ENCODE assay signal across 9 cellular contexts in the genomic region with DNA sequence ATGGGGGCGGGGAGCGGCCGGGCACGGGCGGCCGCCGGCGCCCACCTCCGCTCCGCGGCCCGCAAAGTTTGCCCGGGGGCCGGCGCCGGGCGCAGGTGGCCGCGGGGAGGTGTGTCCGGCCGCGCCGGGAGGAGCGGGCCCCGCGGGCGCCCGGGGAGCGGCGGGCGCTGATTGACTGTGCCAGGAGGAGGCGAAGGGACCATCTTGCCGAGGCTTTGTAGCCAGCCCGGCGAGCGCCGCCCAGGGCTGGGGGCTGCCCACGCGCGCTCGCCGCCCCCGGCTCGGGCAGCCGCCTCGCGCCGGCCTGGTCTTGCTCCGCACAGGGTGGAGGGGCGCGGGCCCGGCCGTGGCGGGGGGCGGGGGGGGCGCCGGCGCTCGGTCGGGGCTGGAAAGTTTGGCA. TPM values are rescaled to one million over a fixed set of nuclear protein-coding genes. Genes with fewer than 3 reads are reported as not detected.
DNase-seq lines count a peak whose midpoint lies in the region; ATAC-seq and TF ChIP-seq lines count a peak whose summit lies in the region.
"Had no signal": no experiment of that assay in that cellular context is flagged by ENCODE, and none has a peak within 500 bp of the region (broad histone marks: within the 10 kb centered on the region; RNA-seq: fewer than 3 reads in every experiment).

No MANE protein-coding gene starts in this region.

- H3K4me3 ChIP-seq in choroid plexus epithelial cell (ENCODE audit: low read depth, low read length), result peak overlapping the region; percentile 57

- DNase-seq in ACHN, result peak; percentile 9
- peak; percentile 56 for DNase-seq in GM20000 (ENCODE audit: low spot score)
- no peak for DNase-seq in choroid plexus epithelial cell (ENCODE audit: low read depth)
- peak; percentile 29 for DNase-seq in myocyte (ENCODE audit: low read depth)
- DNase-seq in NCI-H2196 treated with DMSO at 0.1 percent for 48 hours (lab: John Stamatoyannopoulos, UW; ENCODE audit: unreplicated experiment), result no peak
- no peak for DNase-seq in OCI-M2 (lab: John Stamatoyannopoulos, UW; ENCODE audit: unreplicated experiment)
- DNase-seq: stimulated activated naive B cell treated with anti-CD40 and anti-IgM and Interleukin-4, amounts not matched to agents 10 μg/mL and 1 μg/mL and 100 μg/mL, for 72 hours had no signal

- TF ChIP-seq CTCF in GM20000 (IDR thresholded peaks at IDR 0.05; ENCODE audit: extremely low read depth, missing control alignments) (no peak), choroid plexus epithelial cell (conservative IDR thresholded peaks at IDR 0.05; ENCODE audit: low read depth, low read length) (no peak)

- in situ Hi-C loops in ACHN (cut with HindIII; ENCODE audit: low pct_ligation_motif_present, low pct_unique_long_range_greater_than_20kb, low sequenced_read_pairs), result no loop called here

- ATAC-seq in HG02973 (IDR thresholded peaks at IDR 0.05; ENCODE audit: unreplicated experiment) (no peak), esophagus mucosa (no peak)

RNA-seq across cellular contexts. Expression of gene EPHB2, which starts 0.4 kb away (rescaled TPM):
- total RNA-seq in myocyte (4.2 and 9.5 TPM in 2 replicates), esophagus mucosa (2.2 TPM)
- 7.4 TPM for polyA plus RNA-seq in myocyte (2012)

RNA-seq across cellular contexts. Expression of gene C1QB, which starts 58.0 kb away (rescaled TPM):
- total RNA-seq in myocyte, result not detected in 2 replicates
- polyA plus RNA-seq in myocyte (2012), result not detected
- total RNA-seq in esophagus mucosa, result 14.4 TPM

Comparison
In these comparisons a context has a peak if more than half of its experiments do, and no peak if none do; other contexts are left out.
1. DNase-seq: peak in ACHN (single experiment), GM20000 (single experiment) and myocyte (single experiment); none in choroid plexus epithelial cell (single experiment), NCI-H2196 treated with DMSO at 0.1 percent for 48 hours (single experiment) and OCI-M2 (single experiment).
2. RNA of gene C1QB, which starts 58.0 kb away (total RNA-seq): 14.4 TPM in esophagus mucosa (single experiment); not detected in myocyte; every median in the first group is over 10 times any median in the second.